In the genomic region with DNA sequence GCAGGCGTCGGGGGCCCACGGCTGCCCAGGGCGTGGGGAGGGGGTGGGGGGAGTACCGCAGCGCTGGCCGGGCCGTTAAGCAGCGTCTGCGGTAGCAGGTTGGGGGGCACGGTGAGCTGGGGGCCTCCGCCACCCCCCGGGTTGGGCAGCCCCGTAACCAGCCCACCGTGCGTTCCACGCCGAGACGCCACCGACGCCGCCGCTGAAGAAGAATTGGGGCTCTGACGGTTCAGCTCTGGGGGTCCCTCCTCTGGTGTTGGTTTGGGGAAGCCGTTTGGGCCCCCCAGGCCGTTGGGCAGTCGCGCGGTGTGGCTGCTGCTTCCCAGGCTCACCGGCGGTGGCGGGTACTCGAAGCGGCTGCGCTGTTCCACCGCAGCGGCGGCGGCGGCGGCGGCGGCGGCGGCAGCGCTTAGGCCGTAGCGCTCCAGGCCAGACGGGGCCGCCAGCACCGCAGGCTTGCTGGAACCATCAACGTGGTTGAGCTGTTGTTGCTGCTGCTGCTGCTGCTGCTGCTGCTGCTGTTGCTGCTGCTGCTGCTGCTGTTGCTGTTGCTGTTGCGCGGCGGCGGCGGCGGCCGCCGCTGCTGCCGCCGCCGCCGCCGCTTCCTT, we compare ENCODE assay signal across 8 cellular contexts. TPM values are rescaled to one million over a fixed set of nuclear protein-coding genes. Genes with fewer than 3 reads are reported as not detected.
A peak's percentile ranks its signal among the peaks of the same experiment; 100 is the strongest.
DNase-seq lines count a peak whose midpoint lies in the region; ATAC-seq and TF ChIP-seq lines count a peak whose summit lies in the region.

No MANE protein-coding gene starts in this region.

- CTCF ChIA-PET in OCI-LY7 (lab: Charles Lee; ENCODE audit: unreplicated experiment) = no interaction called here

- no peak overlapping the region for H2AFZ ChIP-seq in OCI-LY7 (ENCODE audit: low read length)

- H3K4me1 ChIP-seq in HAP-1 (peaks cover 31% of the 10 kb centered on the region), OCI-LY7 (ENCODE audit: insufficient read depth, low read length, poor library complexity, severe bottlenecking) (peaks cover 62% of the 10 kb centered on the region)

- H3K27ac ChIP-seq in OCI-LY7 (ENCODE audit: low read depth, low read length, poor library complexity, severe bottlenecking) = peak overlapping the region; percentile 93

- H3K36me3 ChIP-seq in HAP-1 (replicated peaks) (peaks cover 19% of the 10 kb centered on the region), OCI-LY7 (ENCODE audit: insufficient read depth, low read length) (peaks cover 26% of the 10 kb centered on the region)

- H3K4me3 ChIP-seq in HAP-1 = peak overlapping the region; percentile 81
- peak overlapping the region; percentile 82 for H3K4me3 ChIP-seq in OCI-LY7 (ENCODE audit: low read depth, low read length, poor library complexity, severe bottlenecking)

- H3K9me3 ChIP-seq in HAP-1 (no peaks in the 10 kb centered on the region), OCI-LY7 (ENCODE audit: low read length) (no peaks in the 10 kb centered on the region)

- H4K20me1 ChIP-seq in OCI-LY7 (ENCODE audit: insufficient read depth, low read length) = peaks cover 10% of the 10 kb centered on the region; the same call in 1 of the 2 replicates

- POLR2A ChIA-PET in OCI-LY7 (lab: Charles Lee) = interaction anchor here (0.6 to 5.9 kb wide), 3 partner anchors 14 to 154 kb away, joined by 3 to 56 read pairs (median 4); partner anchors contain the start of gene TMEM63C

- no peaks in the 10 kb centered on the region for H3K27me3 ChIP-seq in HAP-1 (ENCODE audit: low read depth)

- no peaks in the 10 kb centered on the region for H3K9me2 ChIP-seq in OCI-LY7 (ENCODE audit: insufficient read depth, low read length)

- TF ChIP-seq CTCF in OCI-LY7 (conservative IDR thresholded peaks at IDR 0.05; ENCODE audit: low read length) = peak; percentile 28; the same call in 1 of the 2 replicates

- BruUV-seq in OCI-LY7 (replicated peaks; lab: Mats Ljungman, UMichigan) = no TSS peak

- H3K79me2 ChIP-seq in OCI-LY7 (ENCODE audit: insufficient read depth, low read depth, low read length) = peaks cover 6% of the 10 kb centered on the region; the same call in 1 of the 2 replicates

- H3K4me2 ChIP-seq in OCI-LY7 (ENCODE audit: low read length) = peak overlapping the region; percentile 95

- in situ Hi-C loops in HAP-1 (cut with MboI; ENCODE audit: low sequenced_read_pairs) = no loop called here

- DNase-seq in ELF-1 (ENCODE audit: low read depth, low spot score) (peak; percentile 66), HAP-1 (ENCODE audit: low spot score in 2 of 2) (peak in 1 of 2 experiments; percentile 55), OCI-LY7 (ENCODE audit: low spot score) (peak; percentile 72), glomerular visceral epithelial cell (ENCODE audit: extremely low spot score) (peak; percentile 53), posterior vena cava (ENCODE audit: low spot score) (peak; percentile 88), pons (ENCODE audit: low spot score) (no peak)
- DNase-seq in activated naive CD4-positive, alpha-beta T cell treated with Interleukin-2 at 50 U/mL for 16 hours = peak; percentile 58

- intact Hi-C loops in OCI-LY7 (cut with micrococcal nuclease; ENCODE audit: unreplicated experiment) = no loop called here
- intact Hi-C loops in posterior vena cava (cut with DNase I) = loop anchor here in 1 of 2 donors (2.0 to 5.0 kb wide), 2 partner anchors 70 to 110 kb away; no protein-coding TSS in a partner anchor

- no peak for ATAC-seq in GM18511 (IDR thresholded peaks at IDR 0.05; ENCODE audit: unreplicated experiment)

RNA-seq across cellular contexts. Expression of gene IRF2BPL, which starts 1.5 kb away (rescaled TPM):
- 18.8 and 25.8 TPM in 2 replicates for total RNA-seq in OCI-LY7 (2014; rRNA removed; shearing (Covaris generic))
- 23.7 and 23.8 TPM in 2 replicates for total RNA-seq in OCI-LY7 (2022)
- 10 to 100 TPM; 35.7 to 43.3 TPM for total RNA-seq in posterior vena cava
